8 cellular contexts compared by ENCODE assay signal in genomic region chr2:215435261-215435808, GRCh38. TPM values are rescaled to one million over a fixed set of nuclear protein-coding genes. Genes with fewer than 3 reads are reported as not detected.
A peak's percentile ranks its signal among the peaks of the same experiment; 100 is the strongest.
DNase-seq lines count a peak whose midpoint lies in the region; ATAC-seq and TF ChIP-seq lines count a peak whose summit lies in the region.

No MANE protein-coding gene starts in this region.

- DNase-seq in AG09309 (ENCODE audit: low read depth): no peak
- DNase-seq in activated CD4-positive, alpha-beta memory T cell treated with anti-CD3 and anti-CD28 coated beads, Interleukin-2, amount 10 ng/mL, durations not matched to agents 7 days and 5 days: no peak
- DNase-seq in heart right ventricle: peak in 1 of 2 donors; percentile 35
- DNase-seq in retina: peak; percentile 77
- no peak for DNase-seq in CD1c-positive myeloid dendritic cell (ENCODE audit: extremely low spot score)
- DNase-seq in NCI-H526 treated with DMSO at 0.1 percent for 48 hours (lab: John Stamatoyannopoulos, UW): no peak

- no peaks in the 10 kb centered on the region for H3K36me3 Mint-ChIP-seq in activated CD4-positive, alpha-beta memory T cell treated with anti-CD3 and anti-CD28 coated beads, Interleukin-2, amount 10 ng/mL, durations not matched to agents 7 days and 5 days (ENCODE audit: low read depth)

- peaks cover 77% of the 10 kb centered on the region for H3K27me3 Mint-ChIP-seq in activated CD4-positive, alpha-beta memory T cell treated with anti-CD3 and anti-CD28 coated beads, Interleukin-2, amount 10 ng/mL, durations not matched to agents 7 days and 5 days

- H3K4me1 Mint-ChIP-seq in activated CD4-positive, alpha-beta memory T cell treated with anti-CD3 and anti-CD28 coated beads, Interleukin-2, amount 10 ng/mL, durations not matched to agents 7 days and 5 days: peaks cover 21% of the 10 kb centered on the region

- peak overlapping the region; percentile 89 for H3K4me3 ChIP-seq in AG09309 (ENCODE audit: control insufficient read depth, low read depth, low read length)
- H3K4me3 ChIP-seq in heart right ventricle: peak overlapping the region; percentile 42 to 77 (median 64)

- POLR2A ChIA-PET in activated CD4-positive, alpha-beta memory T cell treated with anti-CD3 and anti-CD28 coated beads, Interleukin-2, amount 10 ng/mL, durations not matched to agents 7 days and 5 days (lab: Charles Lee): no interaction called here

- TF ChIP-seq CTCF in AG09309 (IDR thresholded peaks at IDR 0.05; ENCODE audit: control insufficient read depth, insufficient read depth, low read depth, low read length, missing control alignments) (no peak), heart right ventricle (IDR thresholded peaks at IDR 0.05) (no peak)

- H3K27ac ChIP-seq in heart right ventricle: peak overlapping the region; percentile 60 to 99 (median 87)

- peak overlapping the region; percentile 62 for H3K4me3 Mint-ChIP-seq in activated CD4-positive, alpha-beta memory T cell treated with anti-CD3 and anti-CD28 coated beads, Interleukin-2, amount 10 ng/mL, durations not matched to agents 7 days and 5 days

- peaks cover 0 to 73% (median 4%) of the 10 kb centered on the region in 7 donors for H3K27me3 ChIP-seq in heart right ventricle

- CTCF ChIA-PET in activated CD4-positive, alpha-beta memory T cell treated with anti-CD3 and anti-CD28 coated beads, Interleukin-2, amount 10 ng/mL, durations not matched to agents 7 days and 5 days (lab: Charles Lee): no interaction called here

- 4% methylated on average over 26 of the region's 26 CpGs for WGBS in heart right ventricle, 2 donors

- no peaks in the 10 kb centered on the region for H3K9me3 ChIP-seq in heart right ventricle

- H3K4me1 ChIP-seq in heart right ventricle: peaks cover 0 to 36% (median 0%) of the 10 kb centered on the region in 9 donors

- H3K36me3 ChIP-seq in heart right ventricle: peaks cover 0 to 33% (median 8%) of the 10 kb centered on the region in 9 donors

- no peaks in the 10 kb centered on the region for H3K9me3 Mint-ChIP-seq in activated CD4-positive, alpha-beta memory T cell treated with anti-CD3 and anti-CD28 coated beads, Interleukin-2, amount 10 ng/mL, durations not matched to agents 7 days and 5 days

- intact Hi-C loops in heart right ventricle (cut with DNase I): loop anchor here in 3 of 10 donors (5.0 to 10.0 kb wide), 4 partner anchors 399 to 487 kb away; no protein-coding TSS in a partner anchor

- H3K27ac Mint-ChIP-seq in activated CD4-positive, alpha-beta memory T cell treated with anti-CD3 and anti-CD28 coated beads, Interleukin-2, amount 10 ng/mL, durations not matched to agents 7 days and 5 days: no peak overlapping the region

- ATAC-seq in GM19043 (IDR thresholded peaks at IDR 0.05; ENCODE audit: low read depth, unreplicated experiment): peak; percentile 28
- peak; percentile 41 for ATAC-seq in HG03354 (IDR thresholded peaks at IDR 0.05; ENCODE audit: poor library complexity, severe bottlenecking, unreplicated experiment)
- ATAC-seq in heart right ventricle: peak; percentile 14 to 70 (median 38)

RNA-seq across cellular contexts. Expression of gene FN1, which starts 0.5 kb away (rescaled TPM):
- 1 to 10 TPM; 1.8 to 2.2 TPM for total RNA-seq in activated CD4-positive, alpha-beta memory T cell treated with anti-CD3 and anti-CD28 coated beads, Interleukin-2, amount 10 ng/mL, durations not matched to agents 7 days and 5 days
- 100 to 1,000 TPM in 8 of 10 donors, 10 to 100 TPM in 2; 67.8 to 888 (median 136) TPM for total RNA-seq in heart right ventricle
- polyA plus RNA-seq in heart right ventricle: 100 to 1,000 TPM in 1 of 2 donors, 10 to 100 TPM in 1; 72.7 to 802 TPM

Comparison
In these comparisons a context has a peak if more than half of its experiments do, and no peak if none do; other contexts are left out.
1. RNA of gene FN1, which starts 0.5 kb away (total RNA-seq): 67.8 to 888 TPM in heart right ventricle; 1.8 to 2.2 TPM in activated CD4-positive, alpha-beta memory T cell treated with anti-CD3 and anti-CD28 coated beads, Interleukin-2, amount 10 ng/mL, durations not matched to agents 7 days and 5 days; every median in the first group is over 10 times any median in the second.
2. Peak in every context shown above with its lines, with median percentiles within 50 percentile points of each other: ATAC-seq.